ENCODE assay signal across 1 cellular context in genomic region chr7:99021941-99022560, GRCh38.
TF ChIP-seq lines count a peak whose summit lies in the region.

No MANE protein-coding gene starts in this region.

TF ChIP-seq in WTC11, 78 proteins besides CTCF, POLR2A, EP300 and RAD21 (continued from another document):
- no peak for TF ChIP-seq HMGXB4 (CRISPR knock-in tag; IDR thresholded peaks at IDR 0.05)
- TF ChIP-seq PRRX2 (CRISPR knock-in tag; IDR thresholded peaks at IDR 0.05): no peak
- TF ChIP-seq TP53 (CRISPR knock-in tag; IDR thresholded peaks at IDR 0.05): no peak
- no peak for TF ChIP-seq TCF7 (CRISPR knock-in tag; IDR thresholded peaks at IDR 0.05; ENCODE audit: low read depth)
